In genomic region chr12:43750814-43751213, GRCh38 we compare ENCODE assay signal across 3 cellular contexts.
TF ChIP-seq lines count a peak whose summit lies in the region.

No MANE protein-coding gene starts in this region.

TF ChIP-seq in HepG2, 621 proteins besides CTCF, POLR2A, EP300 and RAD21:
- TF ChIP-seq HNRNPUL1 (IDR thresholded peaks at IDR 0.05; ENCODE audit: low read depth, low read length) (no peak), RBFOX2 (IDR thresholded peaks at IDR 0.05; ENCODE audit: low read depth, low read length) (peak; percentile 34; the same call in 1 of the 2 replicates), CEBPB (IDR thresholded peaks at IDR 0.05; ENCODE audit: borderline replicate concordance, low read depth, low read length) (peak; percentile 72)

TF ChIP-seq in Ishikawa, 13 proteins besides CTCF, POLR2A, EP300 and RAD21:
- TF ChIP-seq CREB1 (IDR thresholded peaks at IDR 0.05; ENCODE audit: low read depth) (no peak), YY1 (IDR thresholded peaks at IDR 0.05; ENCODE audit: low read depth) (no peak), EGR1 (IDR thresholded peaks at IDR 0.05) (no peak), TAF1 (IDR thresholded peaks at IDR 0.05; ENCODE audit: low read depth) (no peak), REST (IDR thresholded peaks at IDR 0.05; ENCODE audit: low read depth) (no peak), ZBTB7A (IDR thresholded peaks at IDR 0.05; ENCODE audit: low read depth) (no peak), TEAD4 (IDR thresholded peaks at IDR 0.05) (no peak), CEBPB (IDR thresholded peaks at IDR 0.05) (peak; percentile 61)

TF ChIP-seq in H1, 55 proteins besides CTCF, POLR2A, EP300 and RAD21:
- TF ChIP-seq RFX5 (IDR thresholded peaks at IDR 0.05; ENCODE audit: borderline replicate concordance, low read depth, low read length) (no peak), TAF1 (IDR thresholded peaks at IDR 0.05; ENCODE audit: low read depth, low read length) (no peak), KDM5A (IDR thresholded peaks at IDR 0.05; ENCODE audit: low read length) (no peak), CEBPB (IDR thresholded peaks at IDR 0.05; ENCODE audit: low read depth, low read length) (peak; percentile 80)
